Comparison of ENCODE assay signal across 31 cellular contexts in genomic region chr4:142411993-142412392, GRCh38.
"Had no signal": no experiment of that assay in that cellular context is flagged by ENCODE, and none has a peak within 500 bp of the region (broad histone marks: within the 10 kb centered on the region; RNA-seq: fewer than 3 reads in every experiment).

No MANE protein-coding gene starts in this region.

- H3K27me3 Mint-ChIP-seq: naive thymus-derived CD8-positive, alpha-beta T cell; stimulated activated naive CD8-positive, alpha-beta T cell treated with anti-CD3 and anti-CD28 coated beads, Interleukin-15, Interleukin-2, amounts not matched to agents 100 ng/mL and 50 ng/mL, for 24 hours had no signal

- H3K27ac Mint-ChIP-seq: immature natural killer cell; nephron; stimulated activated effector memory CD8-positive, alpha-beta T cell treated with anti-CD3 and anti-CD28 coated beads, Interleukin-12 subunit alpha, Interleukin-12 subunit beta, amount 100 ng/mL, for 72 hours; stimulated activated naive CD8-positive, alpha-beta T cell treated with anti-CD3 and anti-CD28 coated beads, Interleukin-15, Interleukin-2, amounts not matched to agents 100 ng/mL and 50 ng/mL, for 24 hours had no signal

- H3K4me1 ChIP-seq: left lung, lower lobe of right lung, pancreas, prostate gland, tibial artery, upper lobe of right lung had no signal

- ATAC-seq: left colon; left lung; lower lobe of right lung; naive thymus-derived CD8-positive, alpha-beta T cell; pancreas; right cardiac atrium; sciatic nerve; stimulated activated effector memory CD8-positive, alpha-beta T cell treated with anti-CD3 and anti-CD28 coated beads, Interleukin-12 subunit alpha, Interleukin-12 subunit beta, amount 100 ng/mL, for 72 hours; upper lobe of right lung had no signal

- H3K9me3 ChIP-seq: left lung, lower lobe of right lung, pancreas, prostate gland, suprapubic skin, thoracic aorta, tibial artery, upper lobe of right lung had no signal

- H3K4me3 Mint-ChIP-seq: immature natural killer cell; nephron; neural crest cell; stimulated activated effector memory CD8-positive, alpha-beta T cell treated with anti-CD3 and anti-CD28 coated beads, Interleukin-12 subunit alpha, Interleukin-12 subunit beta, amount 100 ng/mL, for 72 hours; stimulated activated naive CD8-positive, alpha-beta T cell treated with anti-CD3 and anti-CD28 coated beads, Interleukin-15, Interleukin-2, amounts not matched to agents 100 ng/mL and 50 ng/mL, for 24 hours had no signal

- H3K9me3 Mint-ChIP-seq: naive thymus-derived CD8-positive, alpha-beta T cell; nephron; stimulated activated effector memory CD8-positive, alpha-beta T cell treated with anti-CD3 and anti-CD28 coated beads, Interleukin-12 subunit alpha, Interleukin-12 subunit beta, amount 100 ng/mL, for 72 hours; stimulated activated naive CD8-positive, alpha-beta T cell treated with anti-CD3 and anti-CD28 coated beads, Interleukin-15, Interleukin-2, amounts not matched to agents 100 ng/mL and 50 ng/mL, for 24 hours had no signal

- H3K4me3 ChIP-seq: left lung, lower lobe of right lung, pancreas, prostate gland, skin epidermis, suprapubic skin, thoracic aorta, tibial artery, upper lobe of right lung had no signal

- H3K36me3 Mint-ChIP-seq: immature natural killer cell; naive thymus-derived CD8-positive, alpha-beta T cell had no signal

- H3K27me3 ChIP-seq: left lung, pancreas, suprapubic skin, tibial artery, upper lobe of right lung had no signal

- H3K36me3 ChIP-seq: left lung, lower lobe of right lung, pancreas, prostate gland, suprapubic skin, thoracic aorta, tibial artery, upper lobe of right lung had no signal

- DNase-seq: immature natural killer cell; kidney; left colon; left lung; lower lobe of right lung; mammary epithelial cell; mesenchymal stem cell; naive thymus-derived CD8-positive, alpha-beta T cell; nucleus accumbens; pancreas; posterior cingulate gyrus; retina; right cardiac atrium; stimulated activated CD4-positive, alpha-beta T cell treated with anti-CD3 and anti-CD28 coated beads, Interleukin-12 subunit alpha, Interleukin-12 subunit beta, amount 100 ng/mL, for 4 hours; stimulated activated CD4-positive, alpha-beta T cell treated with anti-CD3 and anti-CD28 coated beads, Interleukin-15, amount 100 ng/mL, for 24 hours; stimulated activated CD4-positive, alpha-beta T cell treated with anti-CD3 and anti-CD28 coated beads, Interleukin-4, amount 100 ng/mL, for 24 hours; stimulated activated naive CD4-positive, alpha-beta T cell; tibial artery; trophoblast cell; upper lobe of right lung had no signal

- FAIRE-seq: islet of Langerhans, kidney, pancreas, urothelium cell line had no signal
